22 cellular contexts compared by ENCODE assay signal in the genomic region with DNA sequence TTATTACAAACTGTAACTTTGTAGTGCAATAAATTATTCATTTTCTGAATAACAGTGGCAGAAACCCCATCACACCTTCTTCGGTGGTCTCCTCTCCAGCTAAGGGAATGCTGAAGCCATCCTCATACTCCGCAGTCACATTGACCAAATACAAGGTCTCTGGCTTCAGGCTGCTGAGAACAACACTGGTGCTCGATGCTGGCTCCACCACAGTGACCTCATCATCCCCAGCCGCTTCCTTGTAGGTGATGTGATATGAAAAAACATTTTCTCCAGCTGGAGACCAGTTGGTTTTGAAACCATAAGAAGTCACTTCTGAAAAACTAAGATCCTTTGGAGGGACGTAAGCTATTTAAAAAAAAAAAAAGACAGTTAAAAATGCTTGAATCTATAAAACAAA.
"Had no signal": no experiment of that assay in that cellular context is flagged by ENCODE, and none has a peak within 500 bp of the region (broad histone marks: within the 10 kb centered on the region; RNA-seq: fewer than 3 reads in every experiment).

No MANE protein-coding gene starts in this region.

- DNase-seq: KBM-7, MV-4-11, NCI-H1048, NCI-H1105, NCI-H1417, NCI-H1436 treated with DMSO at 0.1 percent for 48 hours, NCI-H1694, NCI-H1930, NCI-H2081, NCI-H2107, NCI-H2227 treated with DMSO at 0.1 percent for 48 hours, NCI-H524, NCI-H526 treated with DMSO at 0.1 percent for 48 hours, NCI-H748 treated with DMSO at 0.1 percent for 48 hours, PC-3, SHP77 treated with DMSO at 0.1 percent for 48 hours, SJCRH30 had no signal

- ATAC-seq: Panc1, PC-3, SK-N-SH treated with all-trans-retinoic acid at 6 μM for 48 hours had no signal

- FAIRE-seq: HTR-8/SVneo had no signal

- H3K27ac ChIP-seq: HL-60, RWPE1, SJCRH30 had no signal

- H3K27me3 ChIP-seq: SJCRH30 had no signal

- H3K4me1 ChIP-seq: SJCRH30 had no signal

- H3K4me3 ChIP-seq: SJCRH30 had no signal
